In genomic region chr1:66644331-66644730, GRCh38 we compare ENCODE assay signal across 17 cellular contexts.
DNase-seq lines count a peak whose midpoint lies in the region; ATAC-seq and TF ChIP-seq lines count a peak whose summit lies in the region.
"Had no signal": no experiment of that assay in that cellular context is flagged by ENCODE, and none has a peak within 500 bp of the region (broad histone marks: within the 10 kb centered on the region; RNA-seq: fewer than 3 reads in every experiment).

No MANE protein-coding gene starts in this region.

- no peaks in the 10 kb centered on the region for H3K9me3 ChIP-seq in mucosa of descending colon
- H3K9me3 ChIP-seq: A549, BLaER1 had no signal

- ATAC-seq in mucosa of descending colon (no peak), HG02678 (IDR thresholded peaks at IDR 0.05; ENCODE audit: unreplicated experiment) (no peak)
- ATAC-seq: A549, K562 had no signal

- intact Hi-C loops in mucosa of descending colon (cut with DNase I, micrococcal nuclease) = no loop called here

- DNase-seq in Ammon's horn (ENCODE audit: low spot score) (peak; percentile 36), SK-MEL-5 (ENCODE audit: low read depth, low spot score) (peak; percentile 44), globus pallidus (ENCODE audit: low spot score) (peak; percentile 69), pons (ENCODE audit: low spot score) (peak; percentile 88), mucosa of descending colon (no peak), DMS114 treated with DMSO at 0.1 percent for 48 hours (lab: John Stamatoyannopoulos, UW; ENCODE audit: unreplicated experiment) (no peak)
- DNase-seq in activated CD4-positive, alpha-beta T cell treated with anti-CD3 and anti-CD28 coated beads for 48 hours = no peak
- DNase-seq: AML-193; CD4-positive, alpha-beta memory T cell; COR-L47; DMS 273 treated with DMSO at 0.1 percent for 48 hours; H9; IMR-90 had no signal

- H3K36me3 ChIP-seq in mucosa of descending colon (ENCODE audit: low read depth) = no peaks in the 10 kb centered on the region
- H3K36me3 ChIP-seq: BLaER1 had no signal

- H3K4me1 ChIP-seq in mucosa of descending colon (ENCODE audit: low read depth) = no peaks in the 10 kb centered on the region
- H3K4me1 ChIP-seq: A549 had no signal

- in situ Hi-C loops in SK-MEL-5 (cut with HindIII; ENCODE audit: low pct_unique_long_range_greater_than_20kb, low sequenced_read_pairs) = no loop called here

- no peak for TF ChIP-seq CTCF in mucosa of descending colon (IDR thresholded peaks at IDR 0.05)

- H3K4me3 ChIP-seq in mucosa of descending colon = no peak overlapping the region
- H3K4me3 ChIP-seq: A549, BLaER1, K562 had no signal

Comparison
In these comparisons a context has a peak if more than half of its experiments do, and no peak if none do; other contexts are left out.
1. DNase-seq: peak in Ammon's horn (single experiment), SK-MEL-5 (single experiment), globus pallidus (single experiment) and pons (single experiment); none in mucosa of descending colon (0 of 3), activated CD4-positive, alpha-beta T cell treated with anti-CD3 and anti-CD28 coated beads for 48 hours (single experiment) and DMS114 treated with DMSO at 0.1 percent for 48 hours (single experiment).